In the genomic region with DNA sequence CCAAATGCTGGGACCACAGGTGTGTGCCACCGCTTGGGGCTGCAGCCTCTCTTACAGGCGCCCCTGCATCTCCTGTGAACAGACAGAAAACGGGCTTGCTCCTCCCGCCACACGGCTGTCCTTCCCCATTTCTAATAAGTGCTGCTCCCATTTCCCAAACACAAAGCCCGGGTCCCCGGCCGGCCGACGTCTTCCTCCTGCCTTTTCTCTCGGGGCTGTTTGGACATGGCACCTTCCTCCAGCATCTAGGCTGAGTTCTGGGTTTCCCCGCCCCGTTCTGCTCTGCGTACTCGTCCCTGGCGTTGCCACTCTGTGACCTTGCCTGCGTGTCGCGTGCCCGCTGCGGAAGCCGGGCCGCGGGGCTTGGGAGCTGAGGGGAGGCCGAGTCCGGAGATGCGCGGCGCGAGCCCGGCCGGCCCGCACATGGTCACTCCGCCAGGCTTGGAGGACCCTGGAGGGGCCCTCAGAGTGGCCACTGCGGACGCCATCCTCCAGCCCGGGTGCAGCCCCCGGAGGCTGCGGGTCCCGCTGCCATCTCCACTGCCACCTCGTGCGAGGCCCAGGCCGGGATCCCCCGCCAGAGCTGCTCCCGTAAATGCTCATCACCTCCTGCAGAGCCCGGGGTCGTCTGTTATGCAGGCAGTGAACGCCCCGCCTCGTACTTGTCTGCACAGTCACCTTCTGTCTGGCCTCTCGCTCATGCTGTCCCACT, we compare ENCODE assay signal across 18 cellular contexts. TPM values are rescaled to one million over a fixed set of nuclear protein-coding genes. Genes with fewer than 3 reads are reported as not detected.
DNase-seq lines count a peak whose midpoint lies in the region; ATAC-seq, FAIRE-seq and TF ChIP-seq lines count a peak whose summit lies in the region.
"Had no signal": no experiment of that assay in that cellular context is flagged by ENCODE, and none has a peak within 500 bp of the region (broad histone marks: within the 10 kb centered on the region; RNA-seq: fewer than 3 reads in every experiment).

No MANE protein-coding gene starts in this region.

- no peak overlapping the region for H3K4me3 Mint-ChIP-seq in GM23338
- no peak overlapping the region for H3K4me3 Mint-ChIP-seq in WTC11
- H3K4me3 Mint-ChIP-seq in activated CD4-positive, alpha-beta memory T cell treated with anti-CD3 and anti-CD28 coated beads, Interleukin-2, amount 10 ng/mL, durations not matched to agents 7 days and 5 days = no peak overlapping the region
- H3K4me3 Mint-ChIP-seq: B cell; CD4-positive, alpha-beta memory T cell; HFFc6 had no signal

- H3K9me3 Mint-ChIP-seq in GM23338 (no peaks in the 10 kb centered on the region; the same call in 2 of the 3 replicates), WTC11 (no peaks in the 10 kb centered on the region)
- H3K9me3 Mint-ChIP-seq in activated CD4-positive, alpha-beta memory T cell treated with anti-CD3 and anti-CD28 coated beads, Interleukin-2, amount 10 ng/mL, durations not matched to agents 7 days and 5 days = no peaks in the 10 kb centered on the region
- H3K9me3 Mint-ChIP-seq: HFFc6 had no signal

- H4K20me1 ChIP-seq in GM23338 (replicated peaks; ENCODE audit: insufficient read depth) = no peaks in the 10 kb centered on the region

- H3K27me3 Mint-ChIP-seq in GM23338 (ENCODE audit: insufficient read depth, low read depth, poor library complexity) = peaks cover 11% of the 10 kb centered on the region
- no peaks in the 10 kb centered on the region for H3K27me3 Mint-ChIP-seq in WTC11 (ENCODE audit: low read depth)
- H3K27me3 Mint-ChIP-seq in activated CD4-positive, alpha-beta memory T cell treated with anti-CD3 and anti-CD28 coated beads, Interleukin-2, amount 10 ng/mL, durations not matched to agents 7 days and 5 days = no peaks in the 10 kb centered on the region
- H3K27me3 Mint-ChIP-seq: B cell; CD4-positive, alpha-beta memory T cell had no signal

- no peak for FAIRE-seq in kidney (lab: Jason Lieb, UNC)
- FAIRE-seq: A204.1, HTR-8/SVneo had no signal

- intact Hi-C loops in spleen (cut with DNase I; ENCODE audit: low total_unique reads) (no loop called here), kidney (cut with DNase I) (no loop called here)

- peak; percentile 14; the same call in 2 of the 3 replicates for ATAC-seq in GM23338
- no peak for ATAC-seq in WTC11

- WGBS in spleen, 5 donors = 93 to 98% (median 97%) methylated on average over 41 to 51 of the region's 51 CpGs

- H3K27me3 ChIP-seq in GM23338 (ENCODE audit: insufficient read depth) (no peaks in the 10 kb centered on the region), spleen (replicated peaks in 1 of 7) (no peaks in the 10 kb centered on the region)

- H3K4me3 ChIP-seq in GM23338 (no peak overlapping the region), spleen (no peak overlapping the region), kidney (ENCODE audit: low read length in 2 of 2) (no peak overlapping the region)

- TF ChIP-seq CTCF in GM23338 (conservative IDR thresholded peaks at IDR 0.05; ENCODE audit: low read depth in 2 of 2) (no peak), WTC11 (IDR thresholded peaks at IDR 0.05) (no peak), spleen (IDR thresholded peaks at IDR 0.05 in 8 of 11, conservative IDR thresholded peaks at IDR 0.05 in 3 of 11) (no peak), kidney (IDR thresholded peaks at IDR 0.05; ENCODE audit: borderline replicate concordance, extremely low read depth, insufficient read depth) (no peak)

- no peaks in the 10 kb centered on the region for H3K9me3 ChIP-seq in spleen
- H3K9me3 ChIP-seq in kidney (ENCODE audit: control insufficient read depth in 1 of 2, low read length in 2 of 2) = no peaks in the 10 kb centered on the region

- H3K4me1 Mint-ChIP-seq in GM23338 = peaks cover 10% of the 10 kb centered on the region
- peaks cover 8% of the 10 kb centered on the region for H3K4me1 Mint-ChIP-seq in WTC11
- no peaks in the 10 kb centered on the region for H3K4me1 Mint-ChIP-seq in activated CD4-positive, alpha-beta memory T cell treated with anti-CD3 and anti-CD28 coated beads, Interleukin-2, amount 10 ng/mL, durations not matched to agents 7 days and 5 days
- H3K4me1 Mint-ChIP-seq: B cell; CD4-positive, alpha-beta memory T cell had no signal

- peaks cover 11% of the 10 kb centered on the region for H3K4me1 ChIP-seq in GM23338 (ENCODE audit: insufficient read depth)
- no peaks in the 10 kb centered on the region for H3K4me1 ChIP-seq in spleen
- no peaks in the 10 kb centered on the region for H3K4me1 ChIP-seq in kidney (ENCODE audit: control insufficient read depth in 1 of 2, insufficient read depth in 1 of 2, low read depth in 1 of 2, low read length in 2 of 2)

- no peaks in the 10 kb centered on the region for H3K79me2 ChIP-seq in GM23338 (replicated peaks; ENCODE audit: insufficient read depth)

- H3K27ac Mint-ChIP-seq in GM23338 (peak overlapping the region; percentile 28; the same call in 1 of the 2 replicates), WTC11 (peak overlapping the region; percentile 82)
- no peak overlapping the region for H3K27ac Mint-ChIP-seq in activated CD4-positive, alpha-beta memory T cell treated with anti-CD3 and anti-CD28 coated beads, Interleukin-2, amount 10 ng/mL, durations not matched to agents 7 days and 5 days
- H3K27ac Mint-ChIP-seq: B cell; CD4-positive, alpha-beta memory T cell; HFFc6 had no signal

- no peaks in the 10 kb centered on the region; the same call in 1 of the 2 replicates for H3F3A ChIP-seq in GM23338 (replicated peaks; ENCODE audit: low read depth)

- CTCF ChIA-PET in WTC11 (lab: Charles Lee) = interaction anchor here (0.6 kb wide), 1 partner anchor 64 kb away, joined by 3 read pairs; no protein-coding TSS in a partner anchor
- CTCF ChIA-PET in activated CD4-positive, alpha-beta memory T cell treated with anti-CD3 and anti-CD28 coated beads, Interleukin-2, amount 10 ng/mL, durations not matched to agents 7 days and 5 days (lab: Charles Lee) = no interaction called here

- peaks cover 23% of the 10 kb centered on the region for H3K36me3 Mint-ChIP-seq in GM23338 (ENCODE audit: low read depth)
- H3K36me3 Mint-ChIP-seq in WTC11 = peaks cover 14% of the 10 kb centered on the region
- peaks cover 2% of the 10 kb centered on the region for H3K36me3 Mint-ChIP-seq in activated CD4-positive, alpha-beta memory T cell treated with anti-CD3 and anti-CD28 coated beads, Interleukin-2, amount 10 ng/mL, durations not matched to agents 7 days and 5 days (ENCODE audit: low read depth)
- H3K36me3 Mint-ChIP-seq: CD4-positive, alpha-beta memory T cell had no signal

- peaks cover 8% of the 10 kb centered on the region; the same call in 1 of the 2 replicates for H3K36me3 ChIP-seq in GM23338 (ENCODE audit: insufficient read depth)
- peaks cover 0 to 47% (median 3%) of the 10 kb centered on the region in 6 donors for H3K36me3 ChIP-seq in spleen
- H3K36me3 ChIP-seq in kidney (ENCODE audit: control insufficient read depth in 1 of 2, insufficient read depth in 2 of 2, low read length in 2 of 2) = no peaks in the 10 kb centered on the region

- DNase-seq in GM23338 (ENCODE audit: low spot score) (no peak), WTC11 (ENCODE audit: low spot score) (no peak), mesenteric fat pad (ENCODE audit: low spot score) (peak; percentile 87), spleen (peak; percentile 68), NCI-H2081 (lab: John Stamatoyannopoulos, UW) (no peak), kidney (no peak)
- no peak for DNase-seq in activated CD4-positive, alpha-beta memory T cell treated with anti-CD3 and anti-CD28 coated beads, Interleukin-2, amount 10 ng/mL, durations not matched to agents 7 days and 5 days
- DNase-seq: CD4-positive, alpha-beta memory T cell; DMS153; DND-41; GDM1; GOT3; HCEC 1CT; HFFc6 had no signal

- H3K27ac ChIP-seq in GM23338 (ENCODE audit: low read depth) (no peak overlapping the region), spleen (no peak overlapping the region), kidney (ENCODE audit: low read depth in 2 of 2, low read length in 2 of 2) (no peak overlapping the region)
- H3K27ac ChIP-seq: C4-2B had no signal

- H3K4me2 ChIP-seq in GM23338 = peak overlapping the region; percentile 40

- no peak overlapping the region for H2AFZ ChIP-seq in GM23338

- H3K9me2 ChIP-seq in GM23338 (ENCODE audit: insufficient read depth) = no peaks in the 10 kb centered on the region

- H3K9ac ChIP-seq in kidney (ENCODE audit: low read length in 2 of 2) = no peak overlapping the region

- TF ChIP-seq POLR2A in spleen (IDR thresholded peaks at IDR 0.05) = no peak

- POLR2A ChIA-PET in WTC11 (lab: Charles Lee) = no interaction called here
- POLR2A ChIA-PET in activated CD4-positive, alpha-beta memory T cell treated with anti-CD3 and anti-CD28 coated beads, Interleukin-2, amount 10 ng/mL, durations not matched to agents 7 days and 5 days (lab: Charles Lee) = no interaction called here

TF ChIP-seq in GM23338, 12 proteins besides CTCF, POLR2A, EP300 and RAD21 (continues in another document):
- no peak for TF ChIP-seq POLR2AphosphoS5 (IDR thresholded peaks at IDR 0.05; ENCODE audit: low read depth)

TF ChIP-seq in WTC11, 78 proteins besides CTCF, POLR2A, EP300 and RAD21 (continues in another document):
- TF ChIP-seq, protein P1, sequence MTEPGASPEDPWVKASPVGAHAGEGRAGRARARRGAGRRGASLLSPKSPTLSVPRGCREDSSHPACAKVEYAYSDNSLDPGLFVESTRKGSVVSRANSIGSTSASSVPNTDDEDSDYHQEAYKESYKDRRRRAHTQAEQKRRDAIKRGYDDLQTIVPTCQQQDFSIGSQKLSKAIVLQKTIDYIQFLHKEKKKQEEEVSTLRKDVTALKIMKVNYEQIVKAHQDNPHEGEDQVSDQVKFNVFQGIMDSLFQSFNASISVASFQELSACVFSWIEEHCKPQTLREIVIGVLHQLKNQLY (CRISPR knock-in tag; IDR thresholded peaks at IDR 0.05) = no peak

RNA-seq across cellular contexts. Expression of a gene that starts 26.3 kb away (rescaled TPM):
- total RNA-seq in GM23338 (2014; rRNA removed; shearing (Covaris generic)) = 13.0 and 15.8 TPM in 2 replicates
- polyA plus RNA-seq in GM23338 (2016; fragmentation: Nextera tagmentation; extraction: Ambion mirVana) (6.5 and 7.0 TPM in 2 replicates), spleen (1 to 10 TPM in 2 of 3 donors, under 1 TPM in 1; 0.93 to 2.0 (median 1.1) TPM), kidney (ENCODE audit: insufficient read depth, low read depth, low replicate concordance) (0.80 TPM)
- total RNA-seq in WTC11 (2021) (10.4 to 13.0 TPM (median 10.5 TPM) in 3 replicates), mesenteric fat pad (4.4 TPM), spleen (1 to 10 TPM; 2.4 to 5.1 (median 3.5) TPM), kidney (2.7 TPM)
- total RNA-seq in activated CD4-positive, alpha-beta memory T cell treated with anti-CD3 and anti-CD28 coated beads, Interleukin-2, amount 10 ng/mL, durations not matched to agents 7 days and 5 days = 1 to 10 TPM; 2.2 to 2.3 TPM
- polyA plus RNA-seq: CD4-positive, alpha-beta memory T cell had no signal

RNA-seq across cellular contexts. Expression of a gene that starts 57.0 kb away (rescaled TPM):
- 94.9 and 105 TPM in 2 replicates for total RNA-seq in GM23338 (2014; rRNA removed; shearing (Covaris generic))
- polyA plus RNA-seq in GM23338 (2016; fragmentation: Nextera tagmentation; extraction: Ambion mirVana) (47.5 and 50.3 TPM in 2 replicates), spleen (10 to 100 TPM; 16.0 to 22.2 (median 17.3) TPM), kidney (ENCODE audit: insufficient read depth, low read depth, low replicate concordance) (62.7 TPM)
- total RNA-seq in WTC11 (2021) (73.9 to 109 TPM (median 76.0 TPM) in 3 replicates), mesenteric fat pad (44.8 TPM), spleen (10 to 100 TPM; 28.5 to 42.4 (median 35.8) TPM), kidney (55.9 TPM)
- 10 to 100 TPM; 31.9 to 32.8 TPM for total RNA-seq in activated CD4-positive, alpha-beta memory T cell treated with anti-CD3 and anti-CD28 coated beads, Interleukin-2, amount 10 ng/mL, durations not matched to agents 7 days and 5 days

Comparison
In these comparisons a context has a peak if more than half of its experiments do, and no peak if none do; other contexts are left out.
1. DNase-seq: peak in mesenteric fat pad (single experiment) and spleen (single experiment); none in GM23338 (single experiment), WTC11 (single experiment), NCI-H2081 (0 of 2), kidney (single experiment) and activated CD4-positive, alpha-beta memory T cell treated with anti-CD3 and anti-CD28 coated beads, Interleukin-2, amount 10 ng/mL, durations not matched to agents 7 days and 5 days (single experiment).